In genomic region chr1:1021010-1021845, GRCh38 we compare ENCODE assay signal across 8 cellular contexts. TPM values are rescaled to one million over a fixed set of nuclear protein-coding genes. Genes with fewer than 3 reads are reported as not detected.
DNase-seq lines count a peak whose midpoint lies in the region; ATAC-seq and TF ChIP-seq lines count a peak whose summit lies in the region.

No MANE protein-coding gene starts in this region.

- H4K91ac ChIP-seq in H9 (ENCODE audit: insufficient read length, low read depth, low read length), result no peak overlapping the region

- H2BK12ac ChIP-seq in H9 (ENCODE audit: insufficient read length, low read depth, low read length), result no peak overlapping the region

- H3K4ac ChIP-seq in H9 (ENCODE audit: low read depth, low read length), result no peak overlapping the region

- no peak for ATAC-seq in T-helper 17 cell

- TF ChIP-seq CTCF in AG04450 (IDR thresholded peaks at IDR 0.05; ENCODE audit: low read depth, low read length) (no peak), H9 (conservative IDR thresholded peaks at IDR 0.05) (no peak), parathyroid adenoma (IDR thresholded peaks at IDR 0.05) (no peak)

- no peaks in the 10 kb centered on the region for H3K36me3 ChIP-seq in parathyroid adenoma (ENCODE audit: control insufficient read depth, insufficient read depth, low read length)

- peaks cover 7% of the 10 kb centered on the region for H3K23me2 ChIP-seq in H9 (ENCODE audit: insufficient read length, low read depth, low read length, poor library complexity, severe bottlenecking)

- H3K36me3 Mint-ChIP-seq in H9 (ENCODE audit: insufficient read depth in 1 of 3, low read depth in 3 of 3), result peaks cover 3 to 19% (median 14%) of the 10 kb centered on the region in 3 experiments; a peak in 6 of 7 replicates
- no peaks in the 10 kb centered on the region for H3K36me3 Mint-ChIP-seq in T-helper 17 cell (ENCODE audit: low read depth)

- POLR2A ChIA-PET in AG04450 (lab: Yijun Ruan, JAX), result interaction anchor here (1.2 to 1.4 kb wide), 2 partner anchors 20 to 109 kb away, joined by 3 to 6 read pairs; no protein-coding TSS in a partner anchor

- no peak overlapping the region for H3K27ac Mint-ChIP-seq in H9
- no peak overlapping the region for H3K27ac Mint-ChIP-seq in T-helper 17 cell

- H2AFZ ChIP-seq in H9 (ENCODE audit: low read length), result no peak overlapping the region
- H2AFZ ChIP-seq in parathyroid adenoma, result peak overlapping the region; percentile 33

- H3K4me1 Mint-ChIP-seq in H9 (peaks cover 23 to 40% of the 10 kb centered on the region in 2 experiments), T-helper 17 cell (peaks cover 3% of the 10 kb centered on the region)

- H3K4me3 ChIP-seq in AG04450 (ENCODE audit: low read depth, low read length), result peak overlapping the region; percentile 66
- H3K4me3 ChIP-seq in parathyroid adenoma (ENCODE audit: low read depth, low read length), result peak overlapping the region; percentile 11

- peak overlapping the region; percentile 6 for H3K18ac ChIP-seq in H9 (ENCODE audit: insufficient read length, low read depth, low read length)

- H4K8ac ChIP-seq in H9 (replicated peaks; ENCODE audit: insufficient read length, low read depth, low read length), result no peak overlapping the region

- in situ Hi-C loops in G401 (cut with HindIII; ENCODE audit: low sequenced_read_pairs), result no loop called here

- H3K9ac ChIP-seq in H9 (ENCODE audit: extremely low read depth, insufficient read length, low read length), result no peak overlapping the region
- H3K9ac ChIP-seq in parathyroid adenoma, result no peak overlapping the region

- H3K9me3 ChIP-seq in AG04450 (ENCODE audit: control insufficient read depth, insufficient read depth, low read length), result no peaks in the 10 kb centered on the region; the same call in 1 of the 2 replicates
- no peaks in the 10 kb centered on the region for H3K9me3 ChIP-seq in H9 (ENCODE audit: control insufficient read depth, low read depth, low read length)
- no peaks in the 10 kb centered on the region for H3K9me3 ChIP-seq in T-helper 17 cell (ENCODE audit: control insufficient read depth, low read length, poor library complexity, severe bottlenecking)
- H3K9me3 ChIP-seq in parathyroid adenoma (ENCODE audit: control insufficient read depth, low read length), result no peaks in the 10 kb centered on the region

- H3K4me2 ChIP-seq in H9 (ENCODE audit: insufficient read depth, insufficient read length, low read length), result peak overlapping the region; percentile 63
- H3K4me2 ChIP-seq in parathyroid adenoma (ENCODE audit: low read length), result peak overlapping the region; percentile 65

- WGBS in H9 (ENCODE audit: extremely low coverage, insufficient read length, low lambda C conversion rate), result no CpG with 5 or more reads among the region's 32 CpGs

- peaks cover 3% of the 10 kb centered on the region for H4K20me1 ChIP-seq in H9 (ENCODE audit: control insufficient read depth, insufficient read depth, insufficient read length)

- H3K27me3 ChIP-seq in AG04450 (ENCODE audit: control insufficient read depth, insufficient read depth, low read length) (no peaks in the 10 kb centered on the region), H9 (ENCODE audit: insufficient read depth, low read length) (no peaks in the 10 kb centered on the region), parathyroid adenoma (ENCODE audit: control insufficient read depth, insufficient read depth, low read length) (no peaks in the 10 kb centered on the region)

- H2AK5ac ChIP-seq in H9 (ENCODE audit: insufficient read length, low read length), result no peak overlapping the region

- no peaks in the 10 kb centered on the region; a peak in 1 of 5 replicates for H3K9me3 Mint-ChIP-seq in H9

- H3K4me3 Mint-ChIP-seq in H9 (peak overlapping the region; percentile 63 to 77), T-helper 17 cell (peak overlapping the region; percentile 56)

- peaks cover 10% of the 10 kb centered on the region for H3K27me3 Mint-ChIP-seq in H9 (ENCODE audit: low read depth)
- no peaks in the 10 kb centered on the region for H3K27me3 Mint-ChIP-seq in T-helper 17 cell

- no peak overlapping the region for H2BK5ac ChIP-seq in H9 (ENCODE audit: insufficient read length, low read length)

- no peak overlapping the region for H2BK15ac ChIP-seq in H9 (ENCODE audit: low read depth, low read length)

- H3K79me1 ChIP-seq in H9 (ENCODE audit: insufficient read depth, low read depth, low read length, poor library complexity, severe bottlenecking), result peaks cover 4% of the 10 kb centered on the region

- no peak overlapping the region for H2BK20ac ChIP-seq in H9 (ENCODE audit: low read depth, low read length, poor library complexity, severe bottlenecking)

- DNase-seq in AG04450 (ENCODE audit: low read depth, low spot score) (peak; percentile 15), H9 (no peak), T-helper 17 cell (no peak), fibroblast of the conjunctiva (ENCODE audit: low read depth) (peak; percentile 31), G401 (ENCODE audit: low spot score) (no peak)
- no peak for DNase-seq in stimulated activated naive CD4-positive, alpha-beta T cell treated with Interleukin-2 at 50 U/mL for 16 hours (lab: John Stamatoyannopoulos, UW)
- DNase-seq in activated CD4-positive, CD25-positive, alpha-beta regulatory T cell (lab: John Stamatoyannopoulos, UW), result no peak

- H3K27ac ChIP-seq in AG04450 (ENCODE audit: low read depth, low read length) (peak overlapping the region; percentile 52), H9 (ENCODE audit: insufficient read length, low read depth, low read length) (no peak overlapping the region), parathyroid adenoma (no peak overlapping the region)

- peaks cover 2% of the 10 kb centered on the region; the same call in 1 of the 2 replicates for H3K79me2 ChIP-seq in H9 (ENCODE audit: insufficient read depth, low read length)
- no peaks in the 10 kb centered on the region for H3K79me2 ChIP-seq in parathyroid adenoma

- no peak overlapping the region for H3K56ac ChIP-seq in H9 (ENCODE audit: insufficient read length, low read depth, low read length)

- H3K23ac ChIP-seq in H9 (ENCODE audit: insufficient read length, low read depth, low read length), result no peak overlapping the region

- 0 out of 2 replicates have a peak overlapping the region, but pooled peaks have one; percentile 40 for H3K14ac ChIP-seq in H9 (ENCODE audit: insufficient read depth, low read length)

- H2BK120ac ChIP-seq in H9 (ENCODE audit: low read depth, low read length, poor library complexity, severe bottlenecking), result no peak overlapping the region

- CTCF ChIA-PET in AG04450 (lab: Charles Lee), result interaction anchor here (0.6 kb wide), 1 partner anchor 79 kb away, joined by 3 read pairs; no protein-coding TSS in a partner anchor

- H3K4me1 ChIP-seq in H9 (ENCODE audit: insufficient read depth, low read length) (peaks cover 4% of the 10 kb centered on the region; the same call in 1 of the 2 replicates), parathyroid adenoma (no peaks in the 10 kb centered on the region)

- no peak overlapping the region for H3T11ph ChIP-seq in H9 (ENCODE audit: low read length)

- H4K5ac ChIP-seq in H9 (ENCODE audit: insufficient read length, low read depth, low read length), result no peak overlapping the region

RNA-seq across cellular contexts. Expression of gene AGRN, which starts 1.3 kb away (rescaled TPM):
- polyA plus RNA-seq in AG04450 (2011; rRNA removed), result 28.3 and 37.4 TPM in 2 replicates
- polyA minus RNA-seq in AG04450 (2011; rRNA and poly(A)+ RNA removed), result 21.9 and 22.5 TPM in 2 replicates
- total RNA-seq in H9 (2021), result 173 and 175 TPM in 2 replicates
- 1 to 10 TPM; 1.2 to 1.4 TPM for total RNA-seq in T-helper 17 cell
- total RNA-seq in G401 (2014; rRNA removed; shearing (Covaris generic)), result 103 and 106 TPM in 2 replicates

RNA-seq across cellular contexts. Expression of gene ISG15, which starts 7.9 kb away (rescaled TPM):
- 22.4 and 36.0 TPM in 2 replicates for polyA plus RNA-seq in AG04450 (2011; rRNA removed)
- polyA minus RNA-seq in AG04450 (2011; rRNA and poly(A)+ RNA removed), result 3.3 and 4.9 TPM in 2 replicates
- total RNA-seq in H9 (2021) (39.7 and 40.8 TPM in 2 replicates), T-helper 17 cell (10 to 100 TPM; 19.5 to 52.1 TPM)
- 213 and 304 TPM in 2 replicates for total RNA-seq in G401 (2014; rRNA removed; shearing (Covaris generic))

RNA-seq across cellular contexts. Expression of gene HES4, which starts 21.3 kb away (rescaled TPM):
- 0.68 and 0.76 TPM in 2 replicates for polyA plus RNA-seq in AG04450 (2011; rRNA removed)
- polyA minus RNA-seq in AG04450 (2011; rRNA and poly(A)+ RNA removed), result 0.51 and 0.74 TPM in 2 replicates
- 3.7 and 4.0 TPM in 2 replicates for total RNA-seq in H9 (2021)
- total RNA-seq in T-helper 17 cell, result 10 to 100 TPM in 1 of 2 donors, 1 to 10 TPM in 1; 9.6 to 10.5 TPM
- total RNA-seq in G401 (2014; rRNA removed; shearing (Covaris generic)), result 27.5 and 66.5 TPM in 2 replicates

RNA-seq across cellular contexts. Expression of gene PERM1, which starts 39.3 kb away (rescaled TPM):
- not detected in 2 replicates for polyA plus RNA-seq in AG04450 (2011; rRNA removed)
- 0.37 TPM in 1 of 2 replicates, not detected in the other for polyA minus RNA-seq in AG04450 (2011; rRNA and poly(A)+ RNA removed)
- total RNA-seq in H9 (2021) (not detected in 2 replicates), T-helper 17 cell (not detected)
- total RNA-seq in G401 (2014; rRNA removed; shearing (Covaris generic)), result 0.17 TPM in 1 of 2 replicates, not detected in the other

RNA-seq across cellular contexts. Expression of gene RNF223, which starts 52.9 kb away (rescaled TPM):
- not detected in 2 replicates for polyA plus RNA-seq in AG04450 (2011; rRNA removed)
- not detected in 2 replicates for polyA minus RNA-seq in AG04450 (2011; rRNA and poly(A)+ RNA removed)
- not detected in 2 replicates for total RNA-seq in H9 (2021)
- not detected for total RNA-seq in T-helper 17 cell
- total RNA-seq in G401 (2014; rRNA removed; shearing (Covaris generic)), result 3.5 and 4.3 TPM in 2 replicates

Comparison
In these comparisons a context has a peak if more than half of its experiments do, and no peak if none do; other contexts are left out.
1. DNase-seq: peak in AG04450 (single experiment) and fibroblast of the conjunctiva (single experiment); none in H9 (single experiment), T-helper 17 cell (0 of 3), G401 (single experiment), stimulated activated naive CD4-positive, alpha-beta T cell treated with Interleukin-2 at 50 U/mL for 16 hours (single experiment) and activated CD4-positive, CD25-positive, alpha-beta regulatory T cell (0 of 4).
2. RNA of gene AGRN, which starts 1.3 kb away (total RNA-seq): 173 to 175 TPM in H9 and 103 to 106 TPM in G401; 1.2 to 1.4 TPM in T-helper 17 cell; every median in the first group is over 10 times any median in the second.